10 cellular contexts compared by ENCODE assay signal in genomic region chr9:5671711-5672353, GRCh38.
DNase-seq lines count a peak whose midpoint lies in the region; ATAC-seq and TF ChIP-seq lines count a peak whose summit lies in the region.
"Had no signal": no experiment of that assay in that cellular context is flagged by ENCODE, and none has a peak within 500 bp of the region (broad histone marks: within the 10 kb centered on the region; RNA-seq: fewer than 3 reads in every experiment).

No MANE protein-coding gene starts in this region.

- no peak overlapping the region for H3K4me3 Mint-ChIP-seq in activated naive CD4-positive, alpha-beta T cell treated with anti-CD3 and anti-CD28 coated beads, Interleukin-2, amount 10 ng/mL, durations not matched to agents 7 days and 5 days
- no peak overlapping the region for H3K4me3 Mint-ChIP-seq in stimulated activated effector memory CD8-positive, alpha-beta T cell treated with anti-CD3 and anti-CD28 coated beads, Interleukin-12 subunit alpha, Interleukin-12 subunit beta, amount 100 ng/mL, for 72 hours
- H3K4me3 Mint-ChIP-seq: activated naive CD4-positive, alpha-beta T cell treated with anti-CD3 and anti-CD28 coated beads, Interleukin-2, amount 50 U/mL, for 24 hours had no signal

- H3K4me1 Mint-ChIP-seq in activated naive CD4-positive, alpha-beta T cell treated with anti-CD3 and anti-CD28 coated beads, Interleukin-2, amount 10 ng/mL, durations not matched to agents 7 days and 5 days: peaks cover 28% of the 10 kb centered on the region
- peaks cover 28% of the 10 kb centered on the region for H3K4me1 Mint-ChIP-seq in stimulated activated effector memory CD8-positive, alpha-beta T cell treated with anti-CD3 and anti-CD28 coated beads, Interleukin-12 subunit alpha, Interleukin-12 subunit beta, amount 100 ng/mL, for 72 hours

- CTCF ChIA-PET in activated naive CD4-positive, alpha-beta T cell treated with anti-CD3 and anti-CD28 coated beads, Interleukin-2, amount 10 ng/mL, durations not matched to agents 7 days and 5 days (lab: Charles Lee): interaction anchor here (0.6 to 1.3 kb wide), 3 partner anchors 9 to 605 kb away, joined by 3 to 4 read pairs (median 3); no protein-coding TSS in a partner anchor

- no peaks in the 10 kb centered on the region for H3K27me3 Mint-ChIP-seq in activated naive CD4-positive, alpha-beta T cell treated with anti-CD3 and anti-CD28 coated beads, Interleukin-2, amount 10 ng/mL, durations not matched to agents 7 days and 5 days
- H3K27me3 Mint-ChIP-seq: activated naive CD4-positive, alpha-beta T cell treated with anti-CD3 and anti-CD28 coated beads, Interleukin-2, amount 50 U/mL, for 24 hours had no signal

- no peak overlapping the region for H3K27ac Mint-ChIP-seq in activated naive CD4-positive, alpha-beta T cell treated with anti-CD3 and anti-CD28 coated beads, Interleukin-2, amount 10 ng/mL, durations not matched to agents 7 days and 5 days
- H3K27ac Mint-ChIP-seq in stimulated activated effector memory CD8-positive, alpha-beta T cell treated with anti-CD3 and anti-CD28 coated beads, Interleukin-12 subunit alpha, Interleukin-12 subunit beta, amount 100 ng/mL, for 72 hours: peak overlapping the region; percentile 36
- H3K27ac Mint-ChIP-seq: activated naive CD4-positive, alpha-beta T cell treated with anti-CD3 and anti-CD28 coated beads, Interleukin-2, amount 50 U/mL, for 24 hours had no signal

- no peak for ATAC-seq in stimulated activated effector memory CD8-positive, alpha-beta T cell treated with anti-CD3 and anti-CD28 coated beads, Interleukin-12 subunit alpha, Interleukin-12 subunit beta, amount 100 ng/mL, for 72 hours
- no peak for ATAC-seq in GM18511 (IDR thresholded peaks at IDR 0.05; ENCODE audit: unreplicated experiment)
- ATAC-seq in HG02642 (IDR thresholded peaks at IDR 0.05; ENCODE audit: poor library complexity, unreplicated experiment): no peak

- peak; percentile 56 for DNase-seq in activated naive CD4-positive, alpha-beta T cell treated with anti-CD3 and anti-CD28 coated beads, Interleukin-2, amount 10 ng/mL, durations not matched to agents 7 days and 5 days
- no peak for DNase-seq in activated naive CD4-positive, alpha-beta T cell treated with anti-CD3 and anti-CD28 coated beads, Interleukin-2, amount 50 U/mL, for 16 hours
- peak; percentile 63 for DNase-seq in NCI-H146 (lab: John Stamatoyannopoulos, UW)
- peak; percentile 69 for DNase-seq in astrocyte of the hippocampus (ENCODE audit: low read depth, low spot score)
- no peak for DNase-seq in stimulated activated effector memory CD8-positive, alpha-beta T cell treated with anti-CD3 and anti-CD28 coated beads, Interleukin-12 subunit alpha, Interleukin-12 subunit beta, amount 100 ng/mL, for 72 hours (ENCODE audit: low spot score in 2 of 2)
- no peak for DNase-seq in GM10266 (ENCODE audit: extremely low spot score)
- DNase-seq: Karpas-422 had no signal

- H3K36me3 Mint-ChIP-seq in activated naive CD4-positive, alpha-beta T cell treated with anti-CD3 and anti-CD28 coated beads, Interleukin-2, amount 10 ng/mL, durations not matched to agents 7 days and 5 days: peaks cover 19% of the 10 kb centered on the region
- H3K36me3 Mint-ChIP-seq in stimulated activated effector memory CD8-positive, alpha-beta T cell treated with anti-CD3 and anti-CD28 coated beads, Interleukin-12 subunit alpha, Interleukin-12 subunit beta, amount 100 ng/mL, for 72 hours: no peaks in the 10 kb centered on the region

- H3K9me3 Mint-ChIP-seq in activated naive CD4-positive, alpha-beta T cell treated with anti-CD3 and anti-CD28 coated beads, Interleukin-2, amount 10 ng/mL, durations not matched to agents 7 days and 5 days: no peaks in the 10 kb centered on the region
- H3K9me3 Mint-ChIP-seq in stimulated activated effector memory CD8-positive, alpha-beta T cell treated with anti-CD3 and anti-CD28 coated beads, Interleukin-12 subunit alpha, Interleukin-12 subunit beta, amount 100 ng/mL, for 72 hours: no peaks in the 10 kb centered on the region

- TF ChIP-seq CTCF in GM10266 (IDR thresholded peaks at IDR 0.05; ENCODE audit: control insufficient read depth, insufficient read depth, low read depth, missing control alignments): no peak

Comparison
In these comparisons a context has a peak if more than half of its experiments do, and no peak if none do; other contexts are left out.
1. DNase-seq: peak in activated naive CD4-positive, alpha-beta T cell treated with anti-CD3 and anti-CD28 coated beads, Interleukin-2, amount 10 ng/mL, durations not matched to agents 7 days and 5 days (single experiment), NCI-H146 (single experiment) and astrocyte of the hippocampus (single experiment); none in activated naive CD4-positive, alpha-beta T cell treated with anti-CD3 and anti-CD28 coated beads, Interleukin-2, amount 50 U/mL, for 16 hours (single experiment), stimulated activated effector memory CD8-positive, alpha-beta T cell treated with anti-CD3 and anti-CD28 coated beads, Interleukin-12 subunit alpha, Interleukin-12 subunit beta, amount 100 ng/mL, for 72 hours (0 of 2) and GM10266 (single experiment).